ENCODE assay signal across 1 cellular context in the genomic region with DNA sequence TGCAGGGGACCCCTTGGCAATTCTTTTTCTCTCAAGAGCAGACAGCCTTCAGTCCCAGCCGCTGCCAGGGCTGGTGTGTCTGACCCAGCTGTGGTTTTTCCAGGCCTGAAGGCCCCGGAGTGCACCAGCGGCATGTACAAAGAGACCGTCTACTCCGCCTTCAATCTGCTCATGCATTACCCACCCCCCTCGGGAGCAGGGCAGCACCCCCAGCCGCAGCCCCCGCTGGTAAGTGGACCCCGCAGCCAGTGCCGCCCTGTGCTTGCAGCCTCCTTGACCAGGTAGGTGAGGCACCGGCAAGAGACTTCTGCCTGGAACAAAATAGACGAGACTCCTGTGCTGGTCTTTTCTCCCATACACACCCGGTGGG.
TF ChIP-seq lines count a peak whose summit lies in the region.

No MANE protein-coding gene starts in this region.

TF ChIP-seq in WTC11, 78 proteins besides CTCF, POLR2A, EP300 and RAD21 (continued from another document):
- TF ChIP-seq HMGXB4 (CRISPR knock-in tag; IDR thresholded peaks at IDR 0.05) = no peak
- no peak for TF ChIP-seq STAT6 (CRISPR knock-in tag; conservative IDR thresholded peaks at IDR 0.05; ENCODE audit: low read depth)
- no peak for TF ChIP-seq NFYB (CRISPR knock-in tag; conservative IDR thresholded peaks at IDR 0.05; ENCODE audit: low read depth)
